ENCODE assay signal across 9 cellular contexts in genomic region chr4:971670-972500, GRCh38. TPM values are rescaled to one million over a fixed set of nuclear protein-coding genes. Genes with fewer than 3 reads are reported as not detected.
DNase-seq lines count a peak whose midpoint lies in the region; ATAC-seq, FAIRE-seq and TF ChIP-seq lines count a peak whose summit lies in the region.
"Had no signal": no experiment of that assay in that cellular context is flagged by ENCODE, and none has a peak within 500 bp of the region (broad histone marks: within the 10 kb centered on the region; RNA-seq: fewer than 3 reads in every experiment).

No MANE protein-coding gene starts in this region.

- H3K79me1 ChIP-seq in IMR-90 (ENCODE audit: low read depth in 1 of 2, low read length in 2 of 2) = peaks cover 13 to 24% of the 10 kb centered on the region in 2 experiments; a peak in 3 of 4 replicates

- H2AFZ ChIP-seq in IMR-90 (replicated peaks; ENCODE audit: low read length, poor library complexity) = peak overlapping the region; percentile 0

- H3K4me3 ChIP-seq in AG09309 (ENCODE audit: control insufficient read depth, low read depth, low read length) = peak overlapping the region; percentile 69
- H3K4me3 ChIP-seq in IMR-90 (ENCODE audit: insufficient read depth, low read depth, low read length) = peak overlapping the region; percentile 87; the same call in 1 of the 2 replicates

- in situ Hi-C loops in IMR-90 (cut with MboI; ENCODE audit: low sequenced_read_pairs) = no loop called here

- no peak overlapping the region for H2BK20ac ChIP-seq in IMR-90 (ENCODE audit: low read depth, low read length)

- peak overlapping the region; percentile 24; the same call in 1 of the 2 replicates for H3K4ac ChIP-seq in IMR-90 (ENCODE audit: low read depth, low read length)

- no peak overlapping the region for H2BK5ac ChIP-seq in IMR-90 (ENCODE audit: low read depth, low read length, poor library complexity, severe bottlenecking)

- H3K4me1 ChIP-seq in IMR-90 (ENCODE audit: control insufficient read depth, insufficient read depth, low read length) = peaks cover 4% of the 10 kb centered on the region; the same call in 1 of the 2 replicates

- H3K4me2 ChIP-seq in IMR-90 (ENCODE audit: low read depth, low read length) = peak overlapping the region; percentile 84

- DNase-seq in AG09309 (ENCODE audit: low read depth) (no peak), IMR-90 (no peak), chondrocyte (ENCODE audit: low spot score) (no peak), D721Med (ENCODE audit: insufficient read length, low spot score) (no peak), NOMO-1 (lab: John Stamatoyannopoulos, UW; ENCODE audit: unreplicated experiment in 2 of 2) (no peak)
- no peak for DNase-seq in naive thymus-derived CD8-positive, alpha-beta T cell
- DNase-seq in activated CD4-positive, CD25-positive, alpha-beta regulatory T cell (lab: John Stamatoyannopoulos, UW) = no peak
- DNase-seq: SIG-M5 had no signal

- WGBS in IMR-90 (ENCODE audit: extremely low coverage in 2 of 2, insufficient read length in 1 of 2), 2 experiments = 63% methylated on average over 6 of the region's 24 CpGs; no CpG with 5 or more reads in 1 of the 2 experiments

- H2BK15ac ChIP-seq in IMR-90 (ENCODE audit: low read depth, low read length) = no peak overlapping the region

- no peak overlapping the region for H4K5ac ChIP-seq in IMR-90 (ENCODE audit: low read depth, low read length)

- no peak for TF ChIP-seq RAD21 in IMR-90 (IDR thresholded peaks at IDR 0.05; ENCODE audit: low read length)

- no peaks in the 10 kb centered on the region for H3K27me3 ChIP-seq in IMR-90 (ENCODE audit: control insufficient read depth, insufficient read depth, low read length)

- no peaks in the 10 kb centered on the region for H3K27me3 Mint-ChIP-seq in chondrocyte (ENCODE audit: low read depth)
- H3K27me3 Mint-ChIP-seq in naive thymus-derived CD8-positive, alpha-beta T cell = no peaks in the 10 kb centered on the region

- no peak overlapping the region for H3K18ac ChIP-seq in IMR-90 (ENCODE audit: low read depth, low read length)

- FAIRE-seq in D721Med (lab: Jason Lieb, UNC) = no peak

- TF ChIP-seq POLR2A in IMR-90 (IDR thresholded peaks at IDR 0.05; ENCODE audit: low read depth, low read length) = no peak

- peak overlapping the region; percentile 22; the same call in 1 of the 2 replicates for H3K14ac ChIP-seq in IMR-90 (replicated peaks; ENCODE audit: low read depth, low read length)

- no peaks in the 10 kb centered on the region for H3K36me3 Mint-ChIP-seq in chondrocyte (ENCODE audit: low read depth)
- no peaks in the 10 kb centered on the region for H3K36me3 Mint-ChIP-seq in naive thymus-derived CD8-positive, alpha-beta T cell

- peaks cover 7% of the 10 kb centered on the region; the same call in 1 of the 2 replicates for H3K36me3 ChIP-seq in IMR-90 (ENCODE audit: control insufficient read depth, insufficient read depth, low read length)

- H3K9me3 ChIP-seq in IMR-90 (ENCODE audit: control insufficient read depth, insufficient read depth, low read length) = no peaks in the 10 kb centered on the region

- H3K4me1 Mint-ChIP-seq in chondrocyte (ENCODE audit: low read depth) = peaks cover 7% of the 10 kb centered on the region
- H3K4me1 Mint-ChIP-seq in naive thymus-derived CD8-positive, alpha-beta T cell = peaks cover 6 to 24% (median 19%) of the 10 kb centered on the region in 4 donors

- H2AK5ac ChIP-seq in IMR-90 (ENCODE audit: low read depth, low read length) = no peak overlapping the region

- peak overlapping the region; percentile 59; the same call in 1 of the 2 replicates for H3K23ac ChIP-seq in IMR-90 (ENCODE audit: low read depth, low read length)

- no peak for TF ChIP-seq CTCF in AG09309 (IDR thresholded peaks at IDR 0.05; ENCODE audit: control insufficient read depth, insufficient read depth, low read depth, low read length, missing control alignments)
- no peak for TF ChIP-seq CTCF in IMR-90 (conservative IDR thresholded peaks at IDR 0.05; ENCODE audit: low read depth, low read length)
- TF ChIP-seq CTCF in chondrocyte (IDR thresholded peaks at IDR 0.05) = no peak
- no peak for TF ChIP-seq CTCF in D721Med (IDR thresholded peaks at IDR 0.05; ENCODE audit: insufficient read depth, missing control alignments)

- no peak overlapping the region for H3K27ac Mint-ChIP-seq in chondrocyte (ENCODE audit: unreplicated experiment)
- peak overlapping the region in 3 of 10 donors; percentile 29 to 87 (median 87) for H3K27ac Mint-ChIP-seq in naive thymus-derived CD8-positive, alpha-beta T cell

- ATAC-seq in IMR-90 (ENCODE audit: low read depth) (no peak), GM21367 (IDR thresholded peaks at IDR 0.05; ENCODE audit: unreplicated experiment) (no peak)
- ATAC-seq in naive thymus-derived CD8-positive, alpha-beta T cell = no peak

- no peak overlapping the region for H4K8ac ChIP-seq in IMR-90 (ENCODE audit: low read depth in 2 of 2, low read length in 2 of 2)

- dilution Hi-C loops in IMR-90 (cut with HindIII; ENCODE audit: low sequenced_read_pairs, unreplicated experiment) = no loop called here

- BruUV-seq in IMR-90 (replicated peaks; lab: Mats Ljungman, UMichigan) = no TSS peak

- peak overlapping the region; percentile 59 for H3K4me3 Mint-ChIP-seq in chondrocyte (ENCODE audit: unreplicated experiment)
- H3K4me3 Mint-ChIP-seq in naive thymus-derived CD8-positive, alpha-beta T cell = peak overlapping the region in 9 of 10 donors; percentile 20 to 78 (median 59)

- POLR2A ChIA-PET in IMR-90 (lab: Charles Lee; ENCODE audit: unreplicated experiment) = no interaction called here
- POLR2A ChIA-PET in naive thymus-derived CD8-positive, alpha-beta T cell (lab: Charles Lee) = interaction anchor here (0.5 to 3.4 kb wide), 7 partner anchors 10 to 48 kb away, joined by 3 to 16 read pairs (median 5); partner anchors contain the start of genes GAK, IDUA and TMEM175

- H4K91ac ChIP-seq in IMR-90 (ENCODE audit: insufficient read depth, low read depth, low read length) = no peak overlapping the region

- no peak overlapping the region for H3K56ac ChIP-seq in IMR-90 (ENCODE audit: extremely low read depth, insufficient read depth, low read length)

- H3K9ac ChIP-seq in IMR-90 (ENCODE audit: low read depth, low read length) = peak overlapping the region; percentile 48; the same call in 1 of the 2 replicates

- no peaks in the 10 kb centered on the region; the same call in 1 of the 2 replicates for H3K9me1 ChIP-seq in IMR-90 (ENCODE audit: insufficient read depth, low read length)

- H3K9me3 Mint-ChIP-seq in chondrocyte (ENCODE audit: low read depth) = no peaks in the 10 kb centered on the region
- peaks cover 0 to 2% (median 0%) of the 10 kb centered on the region in 9 donors for H3K9me3 Mint-ChIP-seq in naive thymus-derived CD8-positive, alpha-beta T cell

- CTCF ChIA-PET in IMR-90 (lab: Yijun Ruan, JAX) = no interaction called here

- H2AK9ac ChIP-seq in IMR-90 (replicated peaks; ENCODE audit: low read depth, low read length, poor library complexity) = peak overlapping the region; percentile 15

- H4K20me1 ChIP-seq in IMR-90 (ENCODE audit: insufficient read depth, low read length) = peaks cover 32% of the 10 kb centered on the region

- H2BK120ac ChIP-seq in IMR-90 (ENCODE audit: low read depth, low read length) = no peak overlapping the region

- no peak overlapping the region for H3K27ac ChIP-seq in IMR-90 (ENCODE audit: insufficient read depth, low read length)

- intact Hi-C loops in IMR-90 (cut with micrococcal nuclease) = no loop called here

TF ChIP-seq in IMR-90, 13 proteins besides CTCF, POLR2A, EP300 and RAD21 (continues in another document):
- TF ChIP-seq CEBPB (IDR thresholded peaks at IDR 0.05; ENCODE audit: low read depth, low read length) (no peak), MAFK (IDR thresholded peaks at IDR 0.05; ENCODE audit: low read depth, low read length) (no peak), SMC3 (IDR thresholded peaks at IDR 0.05; ENCODE audit: low read depth, low read length) (no peak)

RNA-seq across cellular contexts. Expression of gene DGKQ, which starts 1.5 kb away (rescaled TPM):
- total RNA-seq in IMR-90 (2012; rRNA removed) = 4.3 and 4.4 TPM in 2 replicates
- 15.6 and 17.4 TPM in 2 replicates for polyA plus RNA-seq in IMR-90 (2012; rRNA removed)
- 10.0 and 14.6 TPM in 2 replicates for polyA plus RNA-seq in IMR-90 (2012; cell fraction: cytosol; rRNA removed)
- 58.0 and 149 TPM in 2 replicates for polyA plus RNA-seq in IMR-90 (2012; cell fraction: nucleus; rRNA removed; ENCODE audit: low replicate concordance)
- 15.4 to 18.6 TPM (median 17.2 TPM) in 3 replicates for total RNA-seq in chondrocyte
- total RNA-seq in naive thymus-derived CD8-positive, alpha-beta T cell = 10 to 100 TPM; 37.4 to 39.9 TPM
- polyA plus RNA-seq in naive thymus-derived CD8-positive, alpha-beta T cell = 10 to 100 TPM in 2 of 3 donors, 1 to 10 TPM in 1; 2.2 to 17.3 (median 10.0) TPM

RNA-seq across cellular contexts. Expression of gene IDUA, which starts 15.0 kb away (rescaled TPM):
- total RNA-seq in IMR-90 (2012; rRNA removed) (0.72 and 1.7 TPM in 2 replicates), chondrocyte (42.6 to 53.0 TPM (median 46.0 TPM) in 3 replicates)
- 12.5 and 16.7 TPM in 2 replicates for polyA plus RNA-seq in IMR-90 (2012; rRNA removed)
- polyA plus RNA-seq in IMR-90 (2012; cell fraction: cytosol; rRNA removed) = 6.3 and 14.8 TPM in 2 replicates
- 119 and 328 TPM in 2 replicates for polyA plus RNA-seq in IMR-90 (2012; cell fraction: nucleus; rRNA removed; ENCODE audit: low replicate concordance)
- 10 to 100 TPM; 74.8 to 79.1 TPM for total RNA-seq in naive thymus-derived CD8-positive, alpha-beta T cell
- polyA plus RNA-seq in naive thymus-derived CD8-positive, alpha-beta T cell = 10 to 100 TPM in 1 of 3 donors, 1 to 10 TPM in 2; 6.5 to 15.4 (median 9.6) TPM

RNA-seq across cellular contexts. Expression of gene SLC26A1, which starts 21.3 kb away (rescaled TPM):
- not detected in 2 replicates for total RNA-seq in IMR-90 (2012; rRNA removed)
- 0.09 and 0.13 TPM in 2 replicates for polyA plus RNA-seq in IMR-90 (2012; rRNA removed)
- polyA plus RNA-seq in IMR-90 (2012; cell fraction: cytosol; rRNA removed) = 0.03 and 0.05 TPM in 2 replicates
- 0.24 and 0.40 TPM in 2 replicates for polyA plus RNA-seq in IMR-90 (2012; cell fraction: nucleus; rRNA removed; ENCODE audit: low replicate concordance)
- total RNA-seq in chondrocyte = 0.72 to 1.6 TPM (median 0.75 TPM) in 3 replicates
- total RNA-seq in naive thymus-derived CD8-positive, alpha-beta T cell = under 1 TPM; 0.39 to 0.44 TPM
- 1 to 10 TPM in 2 of 3 donors, under 1 TPM in 1; 0.72 to 1.3 (median 1.1) TPM for polyA plus RNA-seq in naive thymus-derived CD8-positive, alpha-beta T cell

RNA-seq across cellular contexts. Expression of gene FGFRL1, which starts 39.5 kb away (rescaled TPM):
- total RNA-seq in IMR-90 (2012; rRNA removed) = 43.3 and 49.3 TPM in 2 replicates
- polyA plus RNA-seq in IMR-90 (2012; rRNA removed) = 78.8 and 87.3 TPM in 2 replicates
- polyA plus RNA-seq in IMR-90 (2012; cell fraction: cytosol; rRNA removed) = 35.7 and 111 TPM in 2 replicates
- polyA plus RNA-seq in IMR-90 (2012; cell fraction: nucleus; rRNA removed; ENCODE audit: low replicate concordance) = 65.7 and 165 TPM in 2 replicates
- total RNA-seq in chondrocyte = 70.4 to 76.3 TPM (median 75.7 TPM) in 3 replicates
- total RNA-seq in naive thymus-derived CD8-positive, alpha-beta T cell = 10 to 100 TPM; 17.1 to 18.4 TPM
- 1 to 10 TPM in 1 of 3 donors, under 1 TPM in 2; 0.65 to 1.2 (median 0.73) TPM for polyA plus RNA-seq in naive thymus-derived CD8-positive, alpha-beta T cell

RNA-seq across cellular contexts. Expression of gene TMEM175, which starts 39.6 kb away (rescaled TPM):
- total RNA-seq in IMR-90 (2012; rRNA removed) = 7.7 and 9.2 TPM in 2 replicates
- polyA plus RNA-seq in IMR-90 (2012; rRNA removed) = 41.9 and 47.4 TPM in 2 replicates
- 39.3 and 51.6 TPM in 2 replicates for polyA plus RNA-seq in IMR-90 (2012; cell fraction: cytosol; rRNA removed)
- polyA plus RNA-seq in IMR-90 (2012; cell fraction: nucleus; rRNA removed; ENCODE audit: low replicate concordance) = 415 and 679 TPM in 2 replicates
- total RNA-seq in chondrocyte = 25.5 to 47.5 TPM (median 26.1 TPM) in 3 replicates
- 10 to 100 TPM; 65.6 to 72.9 TPM for total RNA-seq in naive thymus-derived CD8-positive, alpha-beta T cell
- polyA plus RNA-seq in naive thymus-derived CD8-positive, alpha-beta T cell = 10 to 100 TPM in 2 of 3 donors, 1 to 10 TPM in 1; 6.4 to 14.7 (median 11.5) TPM

Comparison
In these comparisons a context has a peak if more than half of its experiments do, and no peak if none do; other contexts are left out.
1. RNA of gene IDUA, which starts 15.0 kb away (total RNA-seq): 74.8 to 79.1 TPM in naive thymus-derived CD8-positive, alpha-beta T cell and 42.6 to 53.0 TPM in chondrocyte; 0.72 to 1.7 TPM in IMR-90; every median in the first group is over 10 times any median in the second.